Comparison of ENCODE assay signal across 16 cellular contexts in the genomic region with DNA sequence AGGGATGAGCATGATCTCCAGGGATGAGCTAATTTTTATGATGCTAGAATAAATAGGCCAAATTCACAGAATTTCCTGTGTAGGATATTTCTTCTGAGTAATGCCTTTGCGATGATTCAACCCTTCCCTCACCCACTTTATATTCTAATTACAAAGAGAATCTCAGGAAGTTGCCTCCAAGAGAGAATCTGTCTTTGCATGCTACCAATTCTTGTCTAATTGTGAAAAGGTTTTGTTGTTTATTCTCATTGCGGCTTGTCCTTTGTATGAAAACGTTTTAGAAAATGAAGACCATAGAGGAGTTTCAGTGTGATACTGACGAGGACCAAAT. TPM values are rescaled to one million over a fixed set of nuclear protein-coding genes. Genes with fewer than 3 reads are reported as not detected.
DNase-seq lines count a peak whose midpoint lies in the region; ATAC-seq and TF ChIP-seq lines count a peak whose summit lies in the region.
"Had no signal": no experiment of that assay in that cellular context is flagged by ENCODE, and none has a peak within 500 bp of the region (broad histone marks: within the 10 kb centered on the region; RNA-seq: fewer than 3 reads in every experiment).

No MANE protein-coding gene starts in this region.

- POLR2A ChIA-PET in activated CD8-positive, alpha-beta T cell treated with anti-CD3 and anti-CD28 coated beads for 36 hours (lab: Charles Lee): no interaction called here
- POLR2A ChIA-PET in activated CD8-positive, alpha-beta T cell treated with anti-CD3 and anti-CD28 coated beads, Interleukin-2, amount 10 ng/mL, durations not matched to agents 7 days and 5 days (lab: Charles Lee): interaction anchor here (1.1 kb wide), 1 partner anchor 48 kb away, joined by 3 read pairs; a partner anchor contains a TSS

- H3K4me3 Mint-ChIP-seq in activated CD8-positive, alpha-beta T cell treated with anti-CD3 and anti-CD28 coated beads for 36 hours: peak overlapping the region; percentile 20
- H3K4me3 Mint-ChIP-seq in activated CD8-positive, alpha-beta T cell treated with anti-CD3 and anti-CD28 coated beads, Interleukin-2, amount 10 ng/mL, durations not matched to agents 7 days and 5 days: no peak overlapping the region
- H3K4me3 Mint-ChIP-seq: immature natural killer cell had no signal

- peak overlapping the region; percentile 90 for H3K27ac Mint-ChIP-seq in activated CD8-positive, alpha-beta T cell treated with anti-CD3 and anti-CD28 coated beads for 36 hours
- no peak overlapping the region for H3K27ac Mint-ChIP-seq in activated CD8-positive, alpha-beta T cell treated with anti-CD3 and anti-CD28 coated beads, Interleukin-2, amount 10 ng/mL, durations not matched to agents 7 days and 5 days
- H3K27ac Mint-ChIP-seq: immature natural killer cell had no signal

- no peak for TF ChIP-seq CTCF in activated CD8-positive, alpha-beta T cell treated with anti-CD3 and anti-CD28 coated beads for 36 hours (IDR thresholded peaks at IDR 0.05)

- no peaks in the 10 kb centered on the region for H3K36me3 Mint-ChIP-seq in activated CD8-positive, alpha-beta T cell treated with anti-CD3 and anti-CD28 coated beads for 36 hours (ENCODE audit: low read depth)
- H3K36me3 Mint-ChIP-seq in activated CD8-positive, alpha-beta T cell treated with anti-CD3 and anti-CD28 coated beads, Interleukin-2, amount 10 ng/mL, durations not matched to agents 7 days and 5 days (ENCODE audit: low read depth): no peaks in the 10 kb centered on the region
- H3K36me3 Mint-ChIP-seq: immature natural killer cell had no signal

- no peaks in the 10 kb centered on the region for H3K36me3 ChIP-seq in H7 (replicated peaks; ENCODE audit: control insufficient read depth, insufficient read depth, low read length)
- H3K36me3 ChIP-seq: cardiac muscle cell, spleen had no signal

- H3K9me3 Mint-ChIP-seq in activated CD8-positive, alpha-beta T cell treated with anti-CD3 and anti-CD28 coated beads for 36 hours: no peaks in the 10 kb centered on the region
- peaks cover 3% of the 10 kb centered on the region for H3K9me3 Mint-ChIP-seq in activated CD8-positive, alpha-beta T cell treated with anti-CD3 and anti-CD28 coated beads, Interleukin-2, amount 10 ng/mL, durations not matched to agents 7 days and 5 days (ENCODE audit: insufficient read depth)
- H3K9me3 Mint-ChIP-seq: immature natural killer cell had no signal

- no peak overlapping the region for H3K4me3 ChIP-seq in H7 (ENCODE audit: insufficient read depth, low read depth, low read length)
- H3K4me3 ChIP-seq: cardiac muscle cell, spleen had no signal

- peaks cover 43% of the 10 kb centered on the region for H3K4me1 Mint-ChIP-seq in activated CD8-positive, alpha-beta T cell treated with anti-CD3 and anti-CD28 coated beads for 36 hours (ENCODE audit: low read depth)
- H3K4me1 Mint-ChIP-seq in activated CD8-positive, alpha-beta T cell treated with anti-CD3 and anti-CD28 coated beads, Interleukin-2, amount 10 ng/mL, durations not matched to agents 7 days and 5 days (ENCODE audit: low read depth): peaks cover 30% of the 10 kb centered on the region

- intact Hi-C loops in activated CD8-positive, alpha-beta T cell treated with anti-CD3 and anti-CD28 coated beads for 36 hours (cut with micrococcal nuclease): loop anchor here (5.0 kb wide), 1 partner anchor 46 kb away; a partner anchor contains a TSS

- peak; percentile 70 for ATAC-seq in activated CD8-positive, alpha-beta T cell treated with anti-CD3 and anti-CD28 coated beads for 36 hours
- no peak for ATAC-seq in activated CD8-positive, alpha-beta T cell treated with anti-CD3 and anti-CD28 coated beads, Interleukin-2, amount 10 ng/mL, durations not matched to agents 7 days and 5 days

- CTCF ChIA-PET in activated CD8-positive, alpha-beta T cell treated with anti-CD3 and anti-CD28 coated beads for 36 hours (lab: Charles Lee): interaction anchor here (0.6 to 1.2 kb wide), 2 partner anchors 48 to 54 kb away, joined by 3 read pairs; no protein-coding TSS in a partner anchor
- CTCF ChIA-PET in activated CD8-positive, alpha-beta T cell treated with anti-CD3 and anti-CD28 coated beads, Interleukin-2, amount 10 ng/mL, durations not matched to agents 7 days and 5 days (lab: Charles Lee): no interaction called here

- no peak for DNase-seq in activated CD8-positive, alpha-beta T cell treated with anti-CD3 and anti-CD28 coated beads for 36 hours
- no peak for DNase-seq in activated CD8-positive, alpha-beta T cell treated with anti-CD3 and anti-CD28 coated beads, Interleukin-2, amount 10 ng/mL, durations not matched to agents 7 days and 5 days
- DNase-seq in RPMI7951 (ENCODE audit: low read depth): peak; percentile 72
- DNase-seq in dermis blood vessel endothelial cell: peak; percentile 65
- DNase-seq in renal cortical epithelial cell (ENCODE audit: low read depth): peak; percentile 45
- no peak for DNase-seq in H7
- no peak for DNase-seq in NOMO-1 (lab: John Stamatoyannopoulos, UW; ENCODE audit: unreplicated experiment in 2 of 2)
- no peak for DNase-seq in GOT3 (lab: John Stamatoyannopoulos, UW)
- DNase-seq: DND-41, erythroblast, immature natural killer cell, NCI-H2107, spleen had no signal

- H3K27me3 ChIP-seq in H7 (ENCODE audit: control insufficient read depth, insufficient read depth, low read length): peaks cover 9% of the 10 kb centered on the region

- H3K27me3 Mint-ChIP-seq in activated CD8-positive, alpha-beta T cell treated with anti-CD3 and anti-CD28 coated beads for 36 hours: peaks cover 9% of the 10 kb centered on the region
- peaks cover 21% of the 10 kb centered on the region for H3K27me3 Mint-ChIP-seq in activated CD8-positive, alpha-beta T cell treated with anti-CD3 and anti-CD28 coated beads, Interleukin-2, amount 10 ng/mL, durations not matched to agents 7 days and 5 days (ENCODE audit: low read depth)

RNA-seq across cellular contexts. Expression of a gene that starts 6.3 kb away (rescaled TPM):
- under 1 TPM; 0.74 to 0.83 TPM for total RNA-seq in activated CD8-positive, alpha-beta T cell treated with anti-CD3 and anti-CD28 coated beads for 36 hours
- total RNA-seq in activated CD8-positive, alpha-beta T cell treated with anti-CD3 and anti-CD28 coated beads, Interleukin-2, amount 10 ng/mL, durations not matched to agents 7 days and 5 days: under 1 TPM in 1 of 2 experiments, not detected in 1; 0.10 TPM
- 0.59 and 1.4 TPM in 2 replicates for total RNA-seq in RPMI7951 (2014; rRNA removed; shearing (Covaris generic))
- not detected in 2 replicates for total RNA-seq in dermis blood vessel endothelial cell
- not detected in 2 replicates for total RNA-seq in renal cortical epithelial cell
- 0.35 and 0.85 TPM in 2 replicates for total RNA-seq in H7 (2014; rRNA removed; shearing (Covaris generic))
- total RNA-seq: cardiac muscle cell, spleen had no signal

RNA-seq across cellular contexts. Expression of a gene that starts 12.7 kb away (rescaled TPM):
- total RNA-seq in activated CD8-positive, alpha-beta T cell treated with anti-CD3 and anti-CD28 coated beads for 36 hours: under 1 TPM in 1 of 2 experiments, not detected in 1; 0.95 TPM
- total RNA-seq in activated CD8-positive, alpha-beta T cell treated with anti-CD3 and anti-CD28 coated beads, Interleukin-2, amount 10 ng/mL, durations not matched to agents 7 days and 5 days: under 1 TPM in 1 of 2 experiments, not detected in 1; 0.97 TPM
- not detected in 2 replicates for total RNA-seq in RPMI7951 (2014; rRNA removed; shearing (Covaris generic))
- not detected in 2 replicates for total RNA-seq in dermis blood vessel endothelial cell
- not detected in 2 replicates for total RNA-seq in renal cortical epithelial cell
- not detected in 2 replicates for total RNA-seq in H7 (2014; rRNA removed; shearing (Covaris generic))
- total RNA-seq: cardiac muscle cell; spleen; T-helper 1 cell treated with Interleukin-12 subunit alpha and Interleukin-12 subunit beta and Interleukin-4 antibody, amounts not matched to agents 30 ng/mL and 1 ng/mL, for 36 hours; urinary bladder had no signal

RNA-seq across cellular contexts. Expression of a gene that starts 47.4 kb away (rescaled TPM):
- total RNA-seq in activated CD8-positive, alpha-beta T cell treated with anti-CD3 and anti-CD28 coated beads for 36 hours: 10 to 100 TPM; 89.6 to 93.3 TPM
- total RNA-seq in activated CD8-positive, alpha-beta T cell treated with anti-CD3 and anti-CD28 coated beads, Interleukin-2, amount 10 ng/mL, durations not matched to agents 7 days and 5 days: 10 to 100 TPM; 60.7 to 68.4 TPM
- total RNA-seq in RPMI7951 (2014; rRNA removed; shearing (Covaris generic)): 39.0 and 69.2 TPM in 2 replicates
- total RNA-seq in dermis blood vessel endothelial cell (13.2 and 30.3 TPM in 2 replicates), renal cortical epithelial cell (9.3 and 18.1 TPM in 2 replicates)
- 32.7 and 46.1 TPM in 2 replicates for total RNA-seq in H7 (2014; rRNA removed; shearing (Covaris generic))

Comparison
In these comparisons a context has a peak if more than half of its experiments do, and no peak if none do; other contexts are left out.
1. DNase-seq: peak in RPMI7951 (single experiment), dermis blood vessel endothelial cell (single experiment) and renal cortical epithelial cell (single experiment); none in activated CD8-positive, alpha-beta T cell treated with anti-CD3 and anti-CD28 coated beads for 36 hours (single experiment), activated CD8-positive, alpha-beta T cell treated with anti-CD3 and anti-CD28 coated beads, Interleukin-2, amount 10 ng/mL, durations not matched to agents 7 days and 5 days (single experiment), H7 (single experiment), NOMO-1 (0 of 2) and GOT3 (single experiment).